11 cellular contexts compared by ENCODE assay signal in the genomic region with DNA sequence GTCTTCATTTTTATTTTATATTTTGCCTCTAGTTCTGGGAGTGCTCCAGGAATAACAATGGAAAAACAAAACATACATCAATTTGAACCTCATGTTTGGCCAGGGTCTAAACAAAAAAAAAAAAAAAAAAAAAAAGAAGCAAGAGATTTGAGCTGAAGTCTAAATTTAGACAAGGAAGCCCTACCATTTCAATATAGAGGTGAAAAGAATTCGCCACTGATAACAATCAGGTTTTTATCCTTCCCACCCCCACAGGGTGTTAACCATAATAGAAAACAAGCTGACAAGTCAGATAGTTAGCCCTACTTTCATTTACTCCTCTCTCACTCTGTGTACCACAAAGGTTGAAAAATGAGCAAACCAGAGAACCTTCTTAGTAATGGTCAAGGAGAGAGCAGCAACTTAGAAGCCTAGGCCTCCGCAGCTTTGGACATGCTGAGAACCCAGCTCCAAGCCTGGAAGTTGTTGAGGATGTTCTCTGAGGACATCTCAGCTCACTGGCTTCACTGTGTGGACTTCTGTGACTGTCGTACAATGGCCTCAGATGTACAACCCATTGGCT.
A peak's percentile ranks its signal among the peaks of the same experiment; 100 is the strongest.
DNase-seq lines count a peak whose midpoint lies in the region; ATAC-seq, FAIRE-seq and TF ChIP-seq lines count a peak whose summit lies in the region.
"Had no signal": no experiment of that assay in that cellular context is flagged by ENCODE, and none has a peak within 500 bp of the region (broad histone marks: within the 10 kb centered on the region; RNA-seq: fewer than 3 reads in every experiment).

No MANE protein-coding gene starts in this region.

- peak; percentile 21 for DNase-seq in left kidney (ENCODE audit: low read depth, low spot score)
- no peak for DNase-seq in NCI-H510A (lab: John Stamatoyannopoulos, UW)
- DNase-seq in GM12891 (ENCODE audit: insufficient read length, low spot score) = no peak
- DNase-seq in D341Med (ENCODE audit: low spot score) = no peak
- DNase-seq: activated CD4-positive, alpha-beta T cell treated with anti-CD3 and anti-CD28 coated beads, Interleukin-2, amount 50 U/mL, for 48 hours; occipital lobe had no signal

- peak; percentile 82 for ATAC-seq in GM18517 (IDR thresholded peaks at IDR 0.05; ENCODE audit: unreplicated experiment)
- peak; percentile 83 for ATAC-seq in GM21423 (IDR thresholded peaks at IDR 0.05; ENCODE audit: unreplicated experiment)
- ATAC-seq in HG03457 (IDR thresholded peaks at IDR 0.05; ENCODE audit: unreplicated experiment) = peak; percentile 52
- no peak for ATAC-seq in HG03135 (IDR thresholded peaks at IDR 0.05; ENCODE audit: unreplicated experiment)
- ATAC-seq: HCT116 had no signal

- FAIRE-seq in GM12891 (lab: Jason Lieb, UNC) = no peak

- no peak for TF ChIP-seq POLR2A in GM12891 (IDR thresholded peaks at IDR 0.05; ENCODE audit: low read depth, low read length)

TF ChIP-seq in GM12891, 5 proteins besides CTCF, POLR2A, EP300 and RAD21:
- TF ChIP-seq TAF1 (IDR thresholded peaks at IDR 0.05; ENCODE audit: low read depth, low read length) (no peak), POU2F2 (IDR thresholded peaks at IDR 0.05; ENCODE audit: low read depth, low read length) (no peak), POLR2AphosphoS5 (IDR thresholded peaks at IDR 0.05; ENCODE audit: low read depth, low read length) (no peak), SPI1 (IDR thresholded peaks at IDR 0.05; ENCODE audit: low read depth, low read length) (no peak), PAX5 (IDR thresholded peaks at IDR 0.05; ENCODE audit: insufficient read depth, low read length, severe bottlenecking) (no peak)
